Comparison of ENCODE assay signal across 1 cellular context in genomic region chr7:77570330-77571011, GRCh38.
TF ChIP-seq lines count a peak whose summit lies in the region.

No MANE protein-coding gene starts in this region.

TF ChIP-seq in K562, 482 proteins besides CTCF, POLR2A, EP300 and RAD21 (continues in another document):
- no peak for TF ChIP-seq SMARCE1 (IDR thresholded peaks at IDR 0.05)
- TF ChIP-seq PRPF4 (IDR thresholded peaks at IDR 0.05; ENCODE audit: insufficient read depth, low read depth, low read length, poor library complexity, severe bottlenecking) = no peak
- TF ChIP-seq HCFC1 (IDR thresholded peaks at IDR 0.05; ENCODE audit: low read depth, low read length) = no peak
- TF ChIP-seq ZNF76 (CRISPR knock-in tag; IDR thresholded peaks at IDR 0.05; ENCODE audit: borderline replicate concordance) = no peak
- no peak for TF ChIP-seq ZNF217 (CRISPR knock-in tag; IDR thresholded peaks at IDR 0.05)
- TF ChIP-seq E2F4 (CRISPR knock-in tag; IDR thresholded peaks at IDR 0.05; ENCODE audit: low read depth) = no peak
- TF ChIP-seq MAFF (IDR thresholded peaks at IDR 0.05; ENCODE audit: low read length) = peak; percentile 1; the same call in 1 of the 2 replicates
- TF ChIP-seq LCOR (CRISPR knock-in tag; IDR thresholded peaks at IDR 0.05) = no peak
- no peak for TF ChIP-seq KDM4B (IDR thresholded peaks at IDR 0.05; ENCODE audit: borderline replicate concordance in 2 of 2, low read depth in 1 of 2)
- no peak for TF ChIP-seq RFX7 (CRISPR knock-in tag; IDR thresholded peaks at IDR 0.05)
- TF ChIP-seq RCOR1 (IDR thresholded peaks at IDR 0.05; ENCODE audit: borderline replicate concordance in 1 of 2, low read depth in 2 of 2, low read length in 2 of 2) = no peak
- TF ChIP-seq BMI1 (IDR thresholded peaks at IDR 0.05; ENCODE audit: low read length) = no peak
- no peak for TF ChIP-seq HNRNPLL (IDR thresholded peaks at IDR 0.05; ENCODE audit: low read depth, low read length, poor library complexity, severe bottlenecking)
- TF ChIP-seq KLF13 (tag; IDR thresholded peaks at IDR 0.05; ENCODE audit: borderline replicate concordance, low read depth) = no peak
- no peak for TF ChIP-seq E4F1 (CRISPR knock-in tag; IDR thresholded peaks at IDR 0.05; ENCODE audit: borderline replicate concordance)
- no peak for TF ChIP-seq MXD1 (CRISPR knock-in tag; IDR thresholded peaks at IDR 0.05; ENCODE audit: borderline replicate concordance, poor library complexity, severe bottlenecking)
- no peak for TF ChIP-seq HMG20B (CRISPR knock-in tag; IDR thresholded peaks at IDR 0.05)
- TF ChIP-seq VEZF1 (CRISPR knock-in tag; IDR thresholded peaks at IDR 0.05) = no peak
- TF ChIP-seq ZBTB49 (CRISPR knock-in tag; IDR thresholded peaks at IDR 0.05; ENCODE audit: borderline replicate concordance) = no peak
- no peak for TF ChIP-seq CEBPG (CRISPR knock-in tag; IDR thresholded peaks at IDR 0.05)
- TF ChIP-seq CEBPG (tag; conservative IDR thresholded peaks at IDR 0.05 in 1 of 2, IDR thresholded peaks at IDR 0.05 in 1 of 2) = no peak
- no peak for TF ChIP-seq ZBTB8A (IDR thresholded peaks at IDR 0.05; ENCODE audit: partially characterized antibody)
- TF ChIP-seq ATF1 (CRISPR knock-in tag; IDR thresholded peaks at IDR 0.05) = no peak
- TF ChIP-seq ATF1 (tag; IDR thresholded peaks at IDR 0.05) = no peak
- no peak for TF ChIP-seq PHB2 (IDR thresholded peaks at IDR 0.05; ENCODE audit: low read depth)
- no peak for TF ChIP-seq MCM3 (IDR thresholded peaks at IDR 0.05)
- TF ChIP-seq ZNF584 (CRISPR knock-in tag; IDR thresholded peaks at IDR 0.05; ENCODE audit: low read depth) = no peak
- no peak for TF ChIP-seq ZBTB11 (CRISPR knock-in tag; IDR thresholded peaks at IDR 0.05)
- TF ChIP-seq HNRNPH1 (optimal IDR thresholded peaks at IDR 0.05; ENCODE audit: low read depth, low read length) = no peak
- no peak for TF ChIP-seq BCLAF1 (IDR thresholded peaks at IDR 0.05; ENCODE audit: borderline replicate concordance in 1 of 2, control insufficient read depth in 1 of 2, low read depth in 2 of 2, low read length in 1 of 2)
- TF ChIP-seq ZNF316 (IDR thresholded peaks at IDR 0.05) = peak; percentile 83
- no peak for TF ChIP-seq NR4A1 (CRISPR knock-in tag; IDR thresholded peaks at IDR 0.05)
- no peak for TF ChIP-seq NR4A1 (tag; IDR thresholded peaks at IDR 0.05)
- TF ChIP-seq DEAF1 (CRISPR knock-in tag; IDR thresholded peaks at IDR 0.05) = no peak
- no peak for TF ChIP-seq ZNF609 (CRISPR knock-in tag; IDR thresholded peaks at IDR 0.05; ENCODE audit: borderline replicate concordance)
- no peak for TF ChIP-seq ZNF184 (CRISPR knock-in tag; IDR thresholded peaks at IDR 0.05)
- TF ChIP-seq ZFP36 (IDR thresholded peaks at IDR 0.05; ENCODE audit: low read depth, low read length, partially characterized antibody) = no peak
- TF ChIP-seq SMARCA5 (IDR thresholded peaks at IDR 0.05) = no peak
